In the genomic region with DNA sequence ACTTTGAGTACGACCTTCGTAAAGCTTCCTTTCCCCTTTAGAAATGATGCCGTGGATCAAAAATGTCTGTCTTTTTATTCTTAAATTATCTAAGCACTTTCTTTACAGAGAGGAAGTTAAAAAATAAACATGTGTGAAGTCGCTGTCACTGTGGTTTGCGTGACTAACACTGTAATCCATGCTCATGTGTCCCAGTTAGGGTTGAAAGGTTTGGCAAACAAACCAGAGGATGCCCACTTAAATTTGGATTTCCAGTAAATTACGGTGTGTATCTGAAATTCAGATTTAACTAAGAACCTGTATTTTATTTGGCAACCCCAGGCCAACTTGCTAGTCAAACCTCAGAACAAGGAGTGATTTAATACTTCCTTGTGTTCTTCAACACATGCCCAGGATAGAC, we compare ENCODE assay signal across 19 cellular contexts. TPM values are rescaled to one million over a fixed set of nuclear protein-coding genes. Genes with fewer than 3 reads are reported as not detected.
DNase-seq lines count a peak whose midpoint lies in the region; ATAC-seq, FAIRE-seq and TF ChIP-seq lines count a peak whose summit lies in the region.
"Had no signal": no experiment of that assay in that cellular context is flagged by ENCODE, and none has a peak within 500 bp of the region (broad histone marks: within the 10 kb centered on the region; RNA-seq: fewer than 3 reads in every experiment).

No MANE protein-coding gene starts in this region.

- H3K27ac Mint-ChIP-seq in activated CD4-positive, alpha-beta memory T cell treated with anti-CD3 and anti-CD28 coated beads, Interleukin-2, amount 10 ng/mL, durations not matched to agents 7 days and 5 days = peak overlapping the region; percentile 29
- no peak overlapping the region for H3K27ac Mint-ChIP-seq in activated CD4-positive, alpha-beta memory T cell treated with anti-CD3 and anti-CD28 coated beads for 36 hours
- H3K27ac Mint-ChIP-seq in stimulated activated memory B cell treated with anti-CD40 and anti-IgM and Interleukin-4, amounts not matched to agents 10 μg/mL and 1 μg/mL and 100 μg/mL, for 72 hours = peak overlapping the region; percentile 96

- no peak overlapping the region for H3K4me3 Mint-ChIP-seq in activated CD4-positive, alpha-beta memory T cell treated with anti-CD3 and anti-CD28 coated beads, Interleukin-2, amount 10 ng/mL, durations not matched to agents 7 days and 5 days
- no peak overlapping the region for H3K4me3 Mint-ChIP-seq in activated CD4-positive, alpha-beta memory T cell treated with anti-CD3 and anti-CD28 coated beads for 36 hours
- H3K4me3 Mint-ChIP-seq in stimulated activated memory B cell treated with anti-CD40 and anti-IgM and Interleukin-4, amounts not matched to agents 10 μg/mL and 1 μg/mL and 100 μg/mL, for 72 hours = peak overlapping the region; percentile 63
- H3K4me3 Mint-ChIP-seq: CD4-positive, CD25-positive, alpha-beta regulatory T cell had no signal

- H3K4me1 Mint-ChIP-seq in activated CD4-positive, alpha-beta memory T cell treated with anti-CD3 and anti-CD28 coated beads, Interleukin-2, amount 10 ng/mL, durations not matched to agents 7 days and 5 days = peaks cover 15% of the 10 kb centered on the region
- peaks cover 4% of the 10 kb centered on the region for H3K4me1 Mint-ChIP-seq in activated CD4-positive, alpha-beta memory T cell treated with anti-CD3 and anti-CD28 coated beads for 36 hours (ENCODE audit: low read depth)
- H3K4me1 Mint-ChIP-seq in stimulated activated memory B cell treated with anti-CD40 and anti-IgM and Interleukin-4, amounts not matched to agents 10 μg/mL and 1 μg/mL and 100 μg/mL, for 72 hours = peaks cover 24% of the 10 kb centered on the region

- CTCF ChIA-PET in activated CD4-positive, alpha-beta memory T cell treated with anti-CD3 and anti-CD28 coated beads, Interleukin-2, amount 10 ng/mL, durations not matched to agents 7 days and 5 days (lab: Charles Lee) = no interaction called here
- CTCF ChIA-PET in activated CD4-positive, alpha-beta memory T cell treated with anti-CD3 and anti-CD28 coated beads for 36 hours (lab: Charles Lee) = no interaction called here

- no peak for TF ChIP-seq POLR2A in transverse colon (IDR thresholded peaks at IDR 0.05)

- TF ChIP-seq EP300 in transverse colon (IDR thresholded peaks at IDR 0.05; ENCODE audit: low read depth) = no peak

- H3K9me3 Mint-ChIP-seq in activated CD4-positive, alpha-beta memory T cell treated with anti-CD3 and anti-CD28 coated beads, Interleukin-2, amount 10 ng/mL, durations not matched to agents 7 days and 5 days = no peaks in the 10 kb centered on the region
- no peaks in the 10 kb centered on the region for H3K9me3 Mint-ChIP-seq in activated CD4-positive, alpha-beta memory T cell treated with anti-CD3 and anti-CD28 coated beads for 36 hours
- no peaks in the 10 kb centered on the region for H3K9me3 Mint-ChIP-seq in stimulated activated memory B cell treated with anti-CD40 and anti-IgM and Interleukin-4, amounts not matched to agents 10 μg/mL and 1 μg/mL and 100 μg/mL, for 72 hours
- H3K9me3 Mint-ChIP-seq: CD4-positive, CD25-positive, alpha-beta regulatory T cell had no signal

- no peak for ATAC-seq in stimulated activated memory B cell treated with anti-CD40 and anti-IgM and Interleukin-4, amounts not matched to agents 10 μg/mL and 1 μg/mL and 100 μg/mL, for 72 hours
- ATAC-seq: HCT116 had no signal

- no peaks in the 10 kb centered on the region for H3K36me3 Mint-ChIP-seq in activated CD4-positive, alpha-beta memory T cell treated with anti-CD3 and anti-CD28 coated beads, Interleukin-2, amount 10 ng/mL, durations not matched to agents 7 days and 5 days (ENCODE audit: low read depth)
- H3K36me3 Mint-ChIP-seq in activated CD4-positive, alpha-beta memory T cell treated with anti-CD3 and anti-CD28 coated beads for 36 hours = no peaks in the 10 kb centered on the region
- no peaks in the 10 kb centered on the region for H3K36me3 Mint-ChIP-seq in stimulated activated memory B cell treated with anti-CD40 and anti-IgM and Interleukin-4, amounts not matched to agents 10 μg/mL and 1 μg/mL and 100 μg/mL, for 72 hours
- H3K36me3 Mint-ChIP-seq: CD4-positive, CD25-positive, alpha-beta regulatory T cell had no signal

- no peak for TF ChIP-seq CTCF in transverse colon (IDR thresholded peaks at IDR 0.05)

- H3K9me3 ChIP-seq in transverse colon = no peaks in the 10 kb centered on the region

- H3K4me3 ChIP-seq in transverse colon = no peak overlapping the region
- H3K4me3 ChIP-seq: GM23248, PC-9 had no signal

- WGBS in transverse colon (ENCODE audit: low coverage in 1 of 2), 2 donors = 0% methylated on average over 2 of the region's 6 CpGs; no CpG with 5 or more reads in 1 of the 2 donors

- no peak for FAIRE-seq in frontal cortex (lab: Jason Lieb, UNC)

- H3K27me3 Mint-ChIP-seq in activated CD4-positive, alpha-beta memory T cell treated with anti-CD3 and anti-CD28 coated beads, Interleukin-2, amount 10 ng/mL, durations not matched to agents 7 days and 5 days = peaks cover 23% of the 10 kb centered on the region
- H3K27me3 Mint-ChIP-seq in activated CD4-positive, alpha-beta memory T cell treated with anti-CD3 and anti-CD28 coated beads for 36 hours = peaks cover 2% of the 10 kb centered on the region
- H3K27me3 Mint-ChIP-seq in stimulated activated memory B cell treated with anti-CD40 and anti-IgM and Interleukin-4, amounts not matched to agents 10 μg/mL and 1 μg/mL and 100 μg/mL, for 72 hours = no peaks in the 10 kb centered on the region

- no peaks in the 10 kb centered on the region for H3K36me3 ChIP-seq in transverse colon

- POLR2A ChIA-PET in activated CD4-positive, alpha-beta memory T cell treated with anti-CD3 and anti-CD28 coated beads, Interleukin-2, amount 10 ng/mL, durations not matched to agents 7 days and 5 days (lab: Charles Lee) = no interaction called here
- POLR2A ChIA-PET in activated CD4-positive, alpha-beta memory T cell treated with anti-CD3 and anti-CD28 coated beads for 36 hours (lab: Charles Lee) = no interaction called here

- H3K27me3 ChIP-seq in transverse colon = no peaks in the 10 kb centered on the region

- H3K4me1 ChIP-seq in transverse colon = no peaks in the 10 kb centered on the region

- no peak for DNase-seq in activated CD4-positive, alpha-beta memory T cell treated with anti-CD3 and anti-CD28 coated beads, Interleukin-2, amount 10 ng/mL, durations not matched to agents 7 days and 5 days
- DNase-seq in activated CD4-positive, alpha-beta memory T cell treated with anti-CD3 and anti-CD28 coated beads for 36 hours = no peak
- DNase-seq in MV-4-11 (lab: John Stamatoyannopoulos, UW) = peak; percentile 45
- DNase-seq in left kidney (ENCODE audit: low read depth, low spot score) = peak; percentile 9
- no peak for DNase-seq in transverse colon
- no peak for DNase-seq in AG08396 (ENCODE audit: low spot score)
- DNase-seq in frontal cortex (ENCODE audit: low spot score in 2 of 2) = no peak
- DNase-seq: CD4-positive, CD25-positive, alpha-beta regulatory T cell; GF-D8; GM23248; KG1; NCI-H1092 treated with DMSO at 0.1 percent for 48 hours; NCI-H1694; NCI-H2107; NCI-H345; PC-9 had no signal

- intact Hi-C loops in activated CD4-positive, alpha-beta memory T cell treated with anti-CD3 and anti-CD28 coated beads for 36 hours (cut with micrococcal nuclease) = no loop called here
- intact Hi-C loops in transverse colon (cut with DNase I; ENCODE audit: low total_unique reads) = no loop called here

- in situ Hi-C loops in transverse colon (cut with MboI; ENCODE audit: low pct_ligation_motif_present in 1 of 4, low pct_unique_long_range_greater_than_20kb in 1 of 4, low sequenced_read_pairs in 3 of 4) = no loop called here

- H3K27ac ChIP-seq in transverse colon = no peak overlapping the region
- H3K27ac ChIP-seq: GM23248, PC-9 had no signal

RNA-seq across cellular contexts. Expression of a gene that starts 21.1 kb away (rescaled TPM):
- 100 to 1,000 TPM; 155 TPM for total RNA-seq in activated CD4-positive, alpha-beta memory T cell treated with anti-CD3 and anti-CD28 coated beads, Interleukin-2, amount 10 ng/mL, durations not matched to agents 7 days and 5 days
- 1 to 10 TPM; 7.3 to 8.7 TPM for total RNA-seq in activated CD4-positive, alpha-beta memory T cell treated with anti-CD3 and anti-CD28 coated beads for 36 hours
- total RNA-seq in transverse colon (10 to 100 TPM in 3 of 4 donors, 1 to 10 TPM in 1; 7.9 to 23.8 (median 12.6) TPM), frontal cortex (3.7 TPM)
- total RNA-seq: GM23248, MCF 10A had no signal

RNA-seq across cellular contexts. Expression of a gene that starts 38.5 kb away (rescaled TPM):
- total RNA-seq in activated CD4-positive, alpha-beta memory T cell treated with anti-CD3 and anti-CD28 coated beads, Interleukin-2, amount 10 ng/mL, durations not matched to agents 7 days and 5 days = 10 to 100 TPM; 12.7 to 14.0 TPM
- total RNA-seq in activated CD4-positive, alpha-beta memory T cell treated with anti-CD3 and anti-CD28 coated beads for 36 hours = under 1 TPM; 0.48 to 0.82 TPM
- total RNA-seq in transverse colon (1 to 10 TPM in 3 of 4 donors, not detected in 1; 1.5 to 7.8 (median 5.2) TPM), frontal cortex (1.6 TPM)
- total RNA-seq: GM23248, MCF 10A had no signal

Comparison
In these comparisons a context has a peak if more than half of its experiments do, and no peak if none do; other contexts are left out.
1. RNA of a gene that starts 21.1 kb away (total RNA-seq): 155 TPM in activated CD4-positive, alpha-beta memory T cell treated with anti-CD3 and anti-CD28 coated beads, Interleukin-2, amount 10 ng/mL, durations not matched to agents 7 days and 5 days; 7.9 to 23.8 TPM in transverse colon, 7.3 to 8.7 TPM in activated CD4-positive, alpha-beta memory T cell treated with anti-CD3 and anti-CD28 coated beads for 36 hours and 3.7 TPM in frontal cortex (single experiment); every median in the first group is over 4 times any median in the second.
2. DNase-seq: peak in MV-4-11 (single experiment) and left kidney (single experiment); none in activated CD4-positive, alpha-beta memory T cell treated with anti-CD3 and anti-CD28 coated beads, Interleukin-2, amount 10 ng/mL, durations not matched to agents 7 days and 5 days (single experiment), activated CD4-positive, alpha-beta memory T cell treated with anti-CD3 and anti-CD28 coated beads for 36 hours (single experiment), transverse colon (single experiment), AG08396 (single experiment) and frontal cortex (0 of 2).